Comparison of ENCODE assay signal across 8 cellular contexts in genomic region chr3:63228677-63229076, GRCh38. TPM values are rescaled to one million over a fixed set of nuclear protein-coding genes. Genes with fewer than 3 reads are reported as not detected.
DNase-seq lines count a peak whose midpoint lies in the region; ATAC-seq and TF ChIP-seq lines count a peak whose summit lies in the region.

No MANE protein-coding gene starts in this region.

- H3K27me3 ChIP-seq in A673 (replicated peaks; ENCODE audit: insufficient read depth, low read depth, low read length, poor library complexity), result no peaks in the 10 kb centered on the region
- no peaks in the 10 kb centered on the region for H3K27me3 ChIP-seq in mammary epithelial cell (ENCODE audit: insufficient read depth, low read length)
- no peaks in the 10 kb centered on the region for H3K27me3 ChIP-seq in liver (ENCODE audit: control insufficient read depth in 4 of 4, insufficient read depth in 4 of 4, low read length in 3 of 4)

- H3K9me3 ChIP-seq in A673 (ENCODE audit: low read depth, low read length, poor library complexity, severe bottlenecking) (no peaks in the 10 kb centered on the region), mammary epithelial cell (replicated peaks; ENCODE audit: insufficient read depth, low read length) (no peaks in the 10 kb centered on the region), liver (ENCODE audit: control insufficient read depth in 4 of 4, low read length in 3 of 4) (no peaks in the 10 kb centered on the region)

- H3K36me3 ChIP-seq in A673 (ENCODE audit: insufficient read depth, low read length, poor library complexity, severe bottlenecking) (no peaks in the 10 kb centered on the region), mammary epithelial cell (ENCODE audit: insufficient read depth, low read length) (no peaks in the 10 kb centered on the region), liver (ENCODE audit: control insufficient read depth in 4 of 4, insufficient read depth in 3 of 4, low read depth in 1 of 4, low read length in 3 of 4) (no peaks in the 10 kb centered on the region)

- H3K4me3 ChIP-seq in A673 (ENCODE audit: low read depth, low read length, poor library complexity, severe bottlenecking) (no peak overlapping the region), mammary epithelial cell (replicated peaks in 1 of 3; ENCODE audit: insufficient read depth in 1 of 3, low read depth in 2 of 3, low read length in 3 of 3) (no peak overlapping the region), liver (ENCODE audit: low read depth in 1 of 3, low read length in 3 of 3) (no peak overlapping the region)

- ATAC-seq in HG02885 (IDR thresholded peaks at IDR 0.05; ENCODE audit: poor library complexity, unreplicated experiment) (peak; percentile 89), HG03460 (IDR thresholded peaks at IDR 0.05; ENCODE audit: unreplicated experiment) (no peak), HG02571 (IDR thresholded peaks at IDR 0.05; ENCODE audit: unreplicated experiment) (no peak)

- POLR2A ChIA-PET in A673 (lab: Charles Lee; ENCODE audit: low non-redundant PET), result interaction anchor here (0.6 kb wide), 1 partner anchor 44 kb away, joined by 3 read pairs; no protein-coding TSS in a partner anchor

- peak overlapping the region; percentile 48 for H2AFZ ChIP-seq in mammary epithelial cell (ENCODE audit: low read depth, low read length)

- intact Hi-C loops in A673 (cut with micrococcal nuclease; ENCODE audit: unreplicated experiment), result loop anchor here (1.0 kb wide), 1 partner anchor 562 kb away; no protein-coding TSS in a partner anchor
- intact Hi-C loops in mammary epithelial cell (cut with micrococcal nuclease), result loop anchor here (1.0 kb wide), 2 partner anchors 562 to 606 kb away; no protein-coding TSS in a partner anchor

- TF ChIP-seq RAD21 in liver (IDR thresholded peaks at IDR 0.05), result peak; percentile 66 to 75

- CTCF ChIA-PET in A673 (lab: Charles Lee) (no interaction called here), mammary epithelial cell (lab: Charles Lee; ENCODE audit: low non-redundant PET) (no interaction called here)

- BruUV-seq in A673 (replicated peaks; lab: Mats Ljungman, UMichigan) (no TSS peak), mammary epithelial cell (replicated peaks; lab: Mats Ljungman, UMichigan) (no TSS peak)

- H3K27ac ChIP-seq in A673 (ENCODE audit: low read depth, low read length, poor library complexity, severe bottlenecking) (no peak overlapping the region), mammary epithelial cell (ENCODE audit: insufficient read depth, low read depth, low read length) (no peak overlapping the region), liver (ENCODE audit: low read depth in 1 of 2, low read length in 2 of 2) (no peak overlapping the region)

- TF ChIP-seq CTCF in A673 (conservative IDR thresholded peaks at IDR 0.05; ENCODE audit: low read depth, low read length), result peak; percentile 57
- peak; percentile 19; the same call in 1 of the 2 replicates for TF ChIP-seq CTCF in GM12874 (IDR thresholded peaks at IDR 0.05; ENCODE audit: insufficient read depth, low read depth, low read length)
- peak; percentile 62 to 74 for TF ChIP-seq CTCF in mammary epithelial cell (conservative IDR thresholded peaks at IDR 0.05 in 1 of 2, IDR thresholded peaks at IDR 0.05 in 1 of 2; ENCODE audit: extremely low read depth in 1 of 2, insufficient read depth in 1 of 2, low read depth in 1 of 2, low read length in 2 of 2)
- peak; percentile 54 for TF ChIP-seq CTCF in liver (IDR thresholded peaks at IDR 0.05; ENCODE audit: low read depth, low read length, missing input control)

- H3K9ac ChIP-seq in mammary epithelial cell (ENCODE audit: insufficient read depth, low read length) (no peak overlapping the region), liver (ENCODE audit: low read depth in 1 of 2, low read length in 2 of 2) (no peak overlapping the region)

- no peak overlapping the region for H3K4me2 ChIP-seq in mammary epithelial cell (ENCODE audit: insufficient read depth, low read depth, low read length)

- no peaks in the 10 kb centered on the region for H3K79me2 ChIP-seq in mammary epithelial cell (ENCODE audit: insufficient read depth, low read length)

- WGBS in mammary epithelial cell (ENCODE audit: low coverage, missing lambda C conversion rate), result 16% methylated on average over 6 of the region's 6 CpGs
- 15% methylated on average over 6 of the region's 6 CpGs for WGBS in liver

- dilution Hi-C loops in mammary epithelial cell (cut with HindIII; ENCODE audit: low sequenced_read_pairs), result no loop called here

- in situ Hi-C loops in mammary epithelial cell (cut with MboI; ENCODE audit: low sequenced_read_pairs in 2 of 2), result loop anchor here (10.0 to 25.0 kb wide), 2 partner anchors 564 to 566 kb away; no protein-coding TSS in a partner anchor

- no peaks in the 10 kb centered on the region for H4K20me1 ChIP-seq in mammary epithelial cell (ENCODE audit: insufficient read depth, low read length)

- H3K4me1 ChIP-seq in A673 (ENCODE audit: insufficient read depth, low read length, poor library complexity, severe bottlenecking) (peaks cover 5% of the 10 kb centered on the region), mammary epithelial cell (ENCODE audit: insufficient read depth, low read length) (no peaks in the 10 kb centered on the region), liver (ENCODE audit: control insufficient read depth in 4 of 4, insufficient read depth in 4 of 4, low read length in 3 of 4) (no peaks in the 10 kb centered on the region)

- DNase-seq in A673 (ENCODE audit: low spot score) (peak; percentile 70), NCI-H2227 treated with DMSO at 0.1 percent for 48 hours (lab: John Stamatoyannopoulos, UW) (peak; percentile 72), mammary epithelial cell (peak; percentile 33)

TF ChIP-seq in liver, 16 proteins besides CTCF, POLR2A, EP300 and RAD21:
- TF ChIP-seq MAX (IDR thresholded peaks at IDR 0.05), result no peak
- peak; percentile 91 for TF ChIP-seq YY1 (IDR thresholded peaks at IDR 0.05)

RNA-seq across cellular contexts. Expression of gene SYNPR, which starts 49.4 kb away (rescaled TPM):
- total RNA-seq in A673 (2021) (14.7 and 17.6 TPM in 2 replicates), mammary epithelial cell (not detected), liver (not detected)
- polyA plus RNA-seq in mammary epithelial cell (not detected), liver (not detected)
- polyA minus RNA-seq in mammary epithelial cell, result not detected

Comparison
In these comparisons a context has a peak if more than half of its experiments do, and no peak if none do; other contexts are left out.
1. RNA of gene SYNPR, which starts 49.4 kb away (total RNA-seq): 14.7 to 17.6 TPM in A673; not detected in mammary epithelial cell and not detected in liver; every median in the first group is over 10 times any median in the second.
2. Peak in every context shown above with its lines, with median percentiles within 50 percentile points of each other: DNase-seq and CTCF ChIP-seq.